17 cellular contexts compared by ENCODE assay signal in genomic region chr2:55952415-55952814, GRCh38. TPM values are rescaled to one million over a fixed set of nuclear protein-coding genes. Genes with fewer than 3 reads are reported as not detected.
"Had no signal": no experiment of that assay in that cellular context is flagged by ENCODE, and none has a peak within 500 bp of the region (broad histone marks: within the 10 kb centered on the region; RNA-seq: fewer than 3 reads in every experiment).

No MANE protein-coding gene starts in this region.

- H3K27ac Mint-ChIP-seq: activated naive CD4-positive, alpha-beta T cell treated with anti-CD3 and anti-CD28 coated beads for 36 hours; dendritic cell treated with granulocyte-macrophage colony-stimulating factor and Interleukin-4, amounts not matched to agents 40 ng/mL and 50 ng/mL, for 4 days; memory B cell; natural killer cell; stimulated activated memory B cell treated with anti-CD40 and anti-IgM and Interleukin-4, amounts not matched to agents 10 μg/mL and 1 μg/mL and 100 μg/mL, for 72 hours had no signal

- H3K27me3 ChIP-seq: transverse colon had no signal

- ATAC-seq: left lobe of liver; natural killer cell; right cardiac atrium; stimulated activated memory B cell treated with anti-CD40 and anti-IgM and Interleukin-4, amounts not matched to agents 10 μg/mL and 1 μg/mL and 100 μg/mL, for 72 hours had no signal

- H3K4me1 Mint-ChIP-seq: memory B cell; natural killer cell; stimulated activated memory B cell treated with anti-CD40 and anti-IgM and Interleukin-4, amounts not matched to agents 10 μg/mL and 1 μg/mL and 100 μg/mL, for 72 hours had no signal

- DNase-seq: activated CD4-positive, alpha-beta T cell treated with anti-CD3 and anti-CD28 coated beads for 4 hours; activated CD8-positive, alpha-beta memory T cell treated with anti-CD3 and anti-CD28 coated beads for 24 hours; activated naive CD4-positive, alpha-beta T cell treated with anti-CD3 and anti-CD28 coated beads for 36 hours; central memory CD4-positive, alpha-beta T cell; head of caudate nucleus; islet precursor cell; natural killer cell; nucleus accumbens; right cardiac atrium; substantia nigra; SW 1271; transverse colon had no signal

- H3K36me3 ChIP-seq: transverse colon had no signal

- H3K4me3 Mint-ChIP-seq: activated naive CD4-positive, alpha-beta T cell treated with anti-CD3 and anti-CD28 coated beads for 36 hours; dendritic cell treated with granulocyte-macrophage colony-stimulating factor and Interleukin-4, amounts not matched to agents 40 ng/mL and 50 ng/mL, for 4 days; memory B cell; natural killer cell; stimulated activated memory B cell treated with anti-CD40 and anti-IgM and Interleukin-4, amounts not matched to agents 10 μg/mL and 1 μg/mL and 100 μg/mL, for 72 hours had no signal

- H3K9me3 ChIP-seq: transverse colon had no signal

- H3K4me1 ChIP-seq: transverse colon had no signal

- H3K36me3 Mint-ChIP-seq: memory B cell; natural killer cell; stimulated activated memory B cell treated with anti-CD40 and anti-IgM and Interleukin-4, amounts not matched to agents 10 μg/mL and 1 μg/mL and 100 μg/mL, for 72 hours had no signal

- H3K4me2 ChIP-seq: smooth muscle cell had no signal

- H3K9me3 Mint-ChIP-seq: activated naive CD4-positive, alpha-beta T cell treated with anti-CD3 and anti-CD28 coated beads for 36 hours; dendritic cell treated with granulocyte-macrophage colony-stimulating factor and Interleukin-4, amounts not matched to agents 40 ng/mL and 50 ng/mL, for 4 days; memory B cell; stimulated activated memory B cell treated with anti-CD40 and anti-IgM and Interleukin-4, amounts not matched to agents 10 μg/mL and 1 μg/mL and 100 μg/mL, for 72 hours had no signal

- H3K4me3 ChIP-seq: smooth muscle cell, transverse colon had no signal

RNA-seq across cellular contexts. Expression of gene EFEMP1, which starts 28.8 kb away (rescaled TPM):
- total RNA-seq: activated naive CD4-positive, alpha-beta T cell treated with anti-CD3 and anti-CD28 coated beads for 36 hours; natural killer cell had no signal
